ENCODE assay signal across 18 cellular contexts in genomic region chr2:83251473-83251872, GRCh38.
A peak's percentile ranks its signal among the peaks of the same experiment; 100 is the strongest.
DNase-seq lines count a peak whose midpoint lies in the region; ATAC-seq, FAIRE-seq and TF ChIP-seq lines count a peak whose summit lies in the region.
"Had no signal": no experiment of that assay in that cellular context is flagged by ENCODE, and none has a peak within 500 bp of the region (broad histone marks: within the 10 kb centered on the region; RNA-seq: fewer than 3 reads in every experiment).

No MANE protein-coding gene starts in this region.

- H3K27ac ChIP-seq in HepG2 (ENCODE audit: extremely low read length, insufficient read depth, low read length), result no peak overlapping the region
- H3K27ac ChIP-seq: A549, C4-2B had no signal

- BruUV-seq in HepG2 (replicated peaks; lab: Mats Ljungman, UMichigan), result no TSS peak

- TF ChIP-seq RAD21 in HepG2 (CRISPR knock-in tag; IDR thresholded peaks at IDR 0.05), result no peak

- POLR2A ChIA-PET in HepG2 (lab: Yijun Ruan, JAX), result no interaction called here

- CTCF ChIA-PET in HepG2 (lab: Yijun Ruan, JAX; ENCODE audit: low intra/inter-chr PET ratio, low total read pairs), result no interaction called here

- no peak for FAIRE-seq in HepG2 (lab: Jason Lieb, UNC)
- FAIRE-seq: G401.6, GM12891, GM19239 had no signal

- ATAC-seq in HepG2, result no peak
- ATAC-seq: A549 had no signal

- H3K4me2 ChIP-seq in HepG2 (ENCODE audit: low read depth, low read length), result no peak overlapping the region
- H3K4me2 ChIP-seq: A549 had no signal

- no peaks in the 10 kb centered on the region for H4K20me1 ChIP-seq in HepG2 (ENCODE audit: insufficient read depth, low read length)

- no peak for TF ChIP-seq CTCF in fibroblast of pulmonary artery (IDR thresholded peaks at IDR 0.05; ENCODE audit: low read length, missing control alignments)
- no peak for TF ChIP-seq CTCF in HepG2 (CRISPR knock-in tag; IDR thresholded peaks at IDR 0.05)

- WGBS in HepG2 (ENCODE audit: low lambda C conversion rate), result 9% methylated on average over 1 of the region's 1 CpG

- TF ChIP-seq EP300 in HepG2 (IDR thresholded peaks at IDR 0.05; ENCODE audit: low read depth in 2 of 2, low read length in 2 of 2) (no peak), HepG2 (CRISPR knock-in tag; IDR thresholded peaks at IDR 0.05; ENCODE audit: borderline replicate concordance) (no peak)

- TF ChIP-seq POLR2A in HepG2 (IDR thresholded peaks at IDR 0.05; ENCODE audit: insufficient read depth in 1 of 2, low read depth in 2 of 2, low read length in 2 of 2), result no peak

- H3K4me3 ChIP-seq in fibroblast of pulmonary artery (replicated peaks; ENCODE audit: low read depth, low read length), result no peak overlapping the region
- H3K4me3 ChIP-seq in HepG2 (replicated peaks in 1 of 3; ENCODE audit: insufficient read depth in 1 of 3, low read depth in 2 of 3, low read length in 3 of 3), result no peak overlapping the region
- H3K4me3 ChIP-seq: A549 had no signal

- no peaks in the 10 kb centered on the region for H3K27me3 ChIP-seq in HepG2 (ENCODE audit: control insufficient read depth in 1 of 2, insufficient read depth in 2 of 2, low read length in 2 of 2)
- H3K27me3 ChIP-seq: BE2C had no signal

- no peaks in the 10 kb centered on the region for H3K36me3 ChIP-seq in HepG2 (replicated peaks in 1 of 2; ENCODE audit: control insufficient read depth in 1 of 2, insufficient read depth in 2 of 2, low read length in 2 of 2)
- H3K36me3 ChIP-seq: BE2C had no signal

- DNase-seq in HS-27A (ENCODE audit: low read depth), result peak; percentile 5
- DNase-seq in fibroblast of pulmonary artery (ENCODE audit: low read depth), result peak; percentile 1
- no peak for DNase-seq in HepG2 (ENCODE audit: low spot score)
- no peak for DNase-seq in activated T-cell treated with anti-CD3 and anti-CD28 coated beads, Interleukin-2, amount 50 U/mL, for 48 hours
- no peak for DNase-seq in activated CD4-positive, alpha-beta T cell treated with anti-CD3 and anti-CD28 coated beads, Interleukin-2, amount 50 U/mL, for 48 hours
- DNase-seq in COLO829 (ENCODE audit: low spot score), result no peak
- DNase-seq: BE2C; Caco-2; CD4-positive, alpha-beta memory T cell; DMS53; GOT3; H9; KG1 had no signal

- no peak overlapping the region for H3K9ac ChIP-seq in HepG2 (ENCODE audit: insufficient read depth, low read depth, low read length)

- H2AFZ ChIP-seq in HepG2 (ENCODE audit: low read length), result no peak overlapping the region

- H3K9me3 ChIP-seq in HepG2 (ENCODE audit: low read length), result peaks cover 76% of the 10 kb centered on the region
- H3K9me3 ChIP-seq: BE2C, Caco-2 had no signal

- intact Hi-C loops in HepG2 (cut with micrococcal nuclease; ENCODE audit: unreplicated experiment), result no loop called here

- no peaks in the 10 kb centered on the region for H3K4me1 ChIP-seq in HepG2 (ENCODE audit: insufficient read depth, low read length)
- H3K4me1 ChIP-seq: A549, BE2C, Caco-2 had no signal

- H3K79me2 ChIP-seq in HepG2 (ENCODE audit: insufficient read depth, low read length), result no peaks in the 10 kb centered on the region

- in situ Hi-C loops in HepG2 (cut with HindIII; ENCODE audit: extremely low pct_ligation_motif_present, low pct_unique_long_range_greater_than_20kb), result no loop called here

TF ChIP-seq in HepG2, 621 proteins besides CTCF, POLR2A, EP300 and RAD21:
- TF ChIP-seq YEATS4 (CRISPR knock-in tag; IDR thresholded peaks at IDR 0.05; ENCODE audit: borderline replicate concordance) (no peak), MED13 (CRISPR knock-in tag; IDR thresholded peaks at IDR 0.05) (no peak), HNRNPL (IDR thresholded peaks at IDR 0.05; ENCODE audit: low read depth, low read length) (no peak), DZIP1 (CRISPR knock-in tag; IDR thresholded peaks at IDR 0.05) (no peak), ZNF574 (CRISPR knock-in tag; IDR thresholded peaks at IDR 0.05) (no peak), SIX1 (CRISPR knock-in tag; IDR thresholded peaks at IDR 0.05; ENCODE audit: borderline replicate concordance) (no peak), MIXL1 (CRISPR knock-in tag; IDR thresholded peaks at IDR 0.05) (no peak), PPARG (CRISPR knock-in tag; conservative IDR thresholded peaks at IDR 0.05) (no peak), CEBPB (IDR thresholded peaks at IDR 0.05; ENCODE audit: borderline replicate concordance, low read depth, low read length) (peak; percentile 73; the same call in 1 of the 2 replicates)
TF ChIP-seq in HepG2: peak in this region for 1.

Comparison
In these comparisons a context has a peak if more than half of its experiments do, and no peak if none do; other contexts are left out.
1. DNase-seq: peak in HS-27A (single experiment) and fibroblast of pulmonary artery (single experiment); none in HepG2 (single experiment), activated T-cell treated with anti-CD3 and anti-CD28 coated beads, Interleukin-2, amount 50 U/mL, for 48 hours (0 of 2), activated CD4-positive, alpha-beta T cell treated with anti-CD3 and anti-CD28 coated beads, Interleukin-2, amount 50 U/mL, for 48 hours (0 of 2) and COLO829 (single experiment).